Comparison of ENCODE assay signal across 19 cellular contexts in the genomic region with DNA sequence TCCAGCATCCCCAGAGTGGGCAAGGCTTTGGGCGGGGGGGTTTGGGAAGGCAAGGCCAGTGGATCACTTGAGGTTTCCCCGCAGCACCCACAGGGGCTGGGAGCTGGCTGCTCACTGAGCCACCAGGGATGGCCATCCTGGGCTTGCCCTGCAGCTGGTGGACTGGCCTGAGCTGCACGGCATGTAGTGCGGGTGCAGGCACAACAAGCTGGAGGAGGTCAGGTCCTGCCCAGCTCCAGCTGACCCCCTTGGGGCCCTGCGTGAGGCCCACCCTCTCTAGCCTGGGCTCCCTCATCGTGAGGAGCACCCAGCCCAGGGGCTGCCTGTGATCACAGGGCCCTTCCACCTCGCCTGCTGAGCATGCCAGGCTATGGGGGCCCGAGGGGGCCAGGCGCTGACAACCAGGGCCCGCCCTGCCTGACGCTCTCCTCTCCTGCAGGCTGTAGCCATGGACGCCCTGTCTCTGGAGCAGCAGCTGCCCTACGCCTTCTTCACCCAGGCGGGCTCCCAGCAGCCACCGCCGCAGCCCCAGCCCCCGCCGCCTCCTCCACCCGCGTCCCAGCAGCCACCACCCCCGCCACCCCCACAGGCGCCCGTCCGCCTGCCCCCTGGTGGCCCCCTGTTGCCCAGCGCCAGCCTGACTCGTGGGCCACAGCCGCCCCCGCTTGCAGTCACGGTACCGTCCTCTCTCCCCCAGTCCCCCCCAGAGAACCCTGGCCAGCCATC. TPM values are rescaled to one million over a fixed set of nuclear protein-coding genes. Genes with fewer than 3 reads are reported as not detected.
DNase-seq lines count a peak whose midpoint lies in the region; ATAC-seq and TF ChIP-seq lines count a peak whose summit lies in the region.
"Had no signal": no experiment of that assay in that cellular context is flagged by ENCODE, and none has a peak within 500 bp of the region (broad histone marks: within the 10 kb centered on the region; RNA-seq: fewer than 3 reads in every experiment).

No MANE protein-coding gene starts in this region.

- H3K18ac ChIP-seq in neuronal stem cell (ENCODE audit: low read length), result peak overlapping the region; percentile 71

- H3K4me1 ChIP-seq in BLaER1, result peaks cover 63% of the 10 kb centered on the region
- H3K4me1 ChIP-seq in neuronal stem cell (ENCODE audit: control insufficient read depth in 2 of 2, insufficient read depth in 1 of 2, low read depth in 1 of 2, low read length in 2 of 2), result peaks cover 0 to 7% of the 10 kb centered on the region in 2 donors
- H3K4me1 ChIP-seq: HAP-1 had no signal

- peaks cover 11% of the 10 kb centered on the region for H3K4me1 Mint-ChIP-seq in chondrocyte (ENCODE audit: low read depth)
- H3K4me1 Mint-ChIP-seq: activated CD4-positive, alpha-beta T cell treated with anti-CD3 and anti-CD28 coated beads, Interleukin-2, amount 10 ng/mL, durations not matched to agents 7 days and 5 days; brain had no signal

- no peak overlapping the region for H2AFZ ChIP-seq in neuronal stem cell (ENCODE audit: low read length)

- H3K36me3 Mint-ChIP-seq in chondrocyte (ENCODE audit: low read depth), result no peaks in the 10 kb centered on the region
- H3K36me3 Mint-ChIP-seq: activated naive CD8-positive, alpha-beta T cell treated with anti-CD3 and anti-CD28 coated beads, Interleukin-2, amount 10 ng/mL, durations not matched to agents 7 days and 5 days had no signal

- no peak overlapping the region for H3K27ac Mint-ChIP-seq in chondrocyte (ENCODE audit: unreplicated experiment)
- H3K27ac Mint-ChIP-seq: activated CD4-positive, alpha-beta T cell treated with anti-CD3 and anti-CD28 coated beads, Interleukin-2, amount 10 ng/mL, durations not matched to agents 7 days and 5 days; activated naive CD8-positive, alpha-beta T cell treated with anti-CD3 and anti-CD28 coated beads, Interleukin-2, amount 10 ng/mL, durations not matched to agents 7 days and 5 days; activated T-helper 2 cell treated with anti-CD3 and anti-CD28 coated beads, Interferon-gamma antibody, Interleukin-2, Interleukin-4, amounts not matched to agents 10 μg/mL and 5 μg/mL and 100 μg/mL, durations not matched to agents 14 hours and 24 hours and 36 hours had no signal

- no peak overlapping the region for H3K4me3 Mint-ChIP-seq in chondrocyte (ENCODE audit: unreplicated experiment)
- H3K4me3 Mint-ChIP-seq: activated CD4-positive, alpha-beta T cell treated with anti-CD3 and anti-CD28 coated beads, Interleukin-2, amount 10 ng/mL, durations not matched to agents 7 days and 5 days; activated naive CD8-positive, alpha-beta T cell treated with anti-CD3 and anti-CD28 coated beads, Interleukin-2, amount 10 ng/mL, durations not matched to agents 7 days and 5 days; brain had no signal

- no peak overlapping the region for H2BK120ac ChIP-seq in neuronal stem cell (ENCODE audit: low read depth, low read length)

- H3K9me3 ChIP-seq in BLaER1 (no peaks in the 10 kb centered on the region), neuronal stem cell (replicated peaks in 1 of 2; ENCODE audit: control insufficient read depth in 2 of 2, insufficient read depth in 1 of 2, low read depth in 1 of 2, low read length in 2 of 2) (peaks cover 0 to 4% of the 10 kb centered on the region in 2 donors)
- H3K9me3 ChIP-seq: HAP-1, thoracic aorta had no signal

- H2BK12ac ChIP-seq in neuronal stem cell (ENCODE audit: low read length), result no peak overlapping the region

- H3K27me3 ChIP-seq in BLaER1, result no peaks in the 10 kb centered on the region
- peaks cover 14% of the 10 kb centered on the region for H3K27me3 ChIP-seq in H7 (ENCODE audit: control insufficient read depth, insufficient read depth, low read length)
- H3K27me3 ChIP-seq in neuronal stem cell (ENCODE audit: control insufficient read depth in 3 of 3, insufficient read depth in 3 of 3, low read depth in 1 of 3, low read length in 3 of 3), result peaks cover 0 to 7% (median 0%) of the 10 kb centered on the region in 3 experiments

- TF ChIP-seq CTCF in chondrocyte (IDR thresholded peaks at IDR 0.05), result peak; percentile 38

- peaks cover 4% of the 10 kb centered on the region for H3K79me1 ChIP-seq in neuronal stem cell (ENCODE audit: low read depth, low read length)

- DNase-seq in H7, result peak; percentile 93
- DNase-seq in chondrocyte (ENCODE audit: low spot score), result no peak
- no peak for DNase-seq in neuronal stem cell (ENCODE audit: low spot score)
- no peak for DNase-seq in COLO829 (ENCODE audit: low spot score)
- DNase-seq in NCI-H524 treated with DMSO at 0.1 percent for 48 hours (lab: John Stamatoyannopoulos, UW), result no peak
- DNase-seq: activated CD4-positive, alpha-beta T cell treated with anti-CD3 and anti-CD28 coated beads, Interleukin-2, amount 10 ng/mL, durations not matched to agents 7 days and 5 days; activated naive CD8-positive, alpha-beta T cell treated with anti-CD3 and anti-CD28 coated beads, Interleukin-2, amount 10 ng/mL, durations not matched to agents 7 days and 5 days; KG1; left ventricle myocardium superior; NCI-H146; NCI-H446 treated with DMSO at 0.1 percent for 48 hours; T-helper 1 cell had no signal

- TF ChIP-seq POLR2A in GM18505 (IDR thresholded peaks at IDR 0.05; ENCODE audit: borderline replicate concordance, extremely low read depth, insufficient read depth, insufficient read length), result no peak

- no peaks in the 10 kb centered on the region for H3K9me3 Mint-ChIP-seq in chondrocyte (ENCODE audit: low read depth)
- H3K9me3 Mint-ChIP-seq: activated CD4-positive, alpha-beta T cell treated with anti-CD3 and anti-CD28 coated beads, Interleukin-2, amount 10 ng/mL, durations not matched to agents 7 days and 5 days; activated naive CD8-positive, alpha-beta T cell treated with anti-CD3 and anti-CD28 coated beads, Interleukin-2, amount 10 ng/mL, durations not matched to agents 7 days and 5 days; activated T-helper 2 cell treated with anti-CD3 and anti-CD28 coated beads, Interferon-gamma antibody, Interleukin-2, Interleukin-4, amounts not matched to agents 10 μg/mL and 5 μg/mL and 100 μg/mL, durations not matched to agents 14 hours and 24 hours and 36 hours had no signal

- H4K20me1 ChIP-seq in BLaER1, result peaks cover 36% of the 10 kb centered on the region

- H3K27ac ChIP-seq in BLaER1 (no peak overlapping the region), neuronal stem cell (replicated peaks; ENCODE audit: low read length) (no peak overlapping the region)
- H3K27ac ChIP-seq: thoracic aorta had no signal

- peak overlapping the region; percentile 37 for H3K4ac ChIP-seq in neuronal stem cell (ENCODE audit: low read length)

- H4K8ac ChIP-seq in neuronal stem cell (ENCODE audit: low read depth, low read length), result no peak overlapping the region

- H3K23ac ChIP-seq in neuronal stem cell (ENCODE audit: low read depth, low read length, poor library complexity), result peak overlapping the region; percentile 89

- peak overlapping the region; percentile 33 for H3K4me2 ChIP-seq in BLaER1
- H3K4me2 ChIP-seq in neuronal stem cell (ENCODE audit: insufficient read depth, low read length, poor library complexity, severe bottlenecking), result no peak overlapping the region

- H3K9ac ChIP-seq in BLaER1 (no peak overlapping the region), neuronal stem cell (ENCODE audit: low read depth, low read length, poor library complexity) (peak overlapping the region; percentile 60)

- no peak overlapping the region for H2AK5ac ChIP-seq in neuronal stem cell (ENCODE audit: low read depth, low read length)

- no CpG with 5 or more reads among the region's 30 CpGs for WGBS in neuronal stem cell (ENCODE audit: extremely low coverage in 2 of 2, insufficient read length in 2 of 2, insufficient replicate concordance in 1 of 2), 2 donors

- H2BK15ac ChIP-seq in neuronal stem cell (ENCODE audit: low read length), result peak overlapping the region; percentile 75

- no peak overlapping the region for H4K91ac ChIP-seq in neuronal stem cell (ENCODE audit: low read depth, low read length, poor library complexity)

- H3K4me3 ChIP-seq in BLaER1, result no peak overlapping the region
- no peak overlapping the region for H3K4me3 ChIP-seq in H7 (ENCODE audit: insufficient read depth, low read depth, low read length)
- H3K4me3 ChIP-seq in neuronal stem cell (ENCODE audit: low read length in 2 of 2), result peak overlapping the region in 1 of 2 donors; percentile 52
- H3K4me3 ChIP-seq: HAP-1, thoracic aorta had no signal

- peak overlapping the region; percentile 75 for H3K14ac ChIP-seq in neuronal stem cell (ENCODE audit: low read length)

- no peaks in the 10 kb centered on the region for H3K27me3 Mint-ChIP-seq in chondrocyte (ENCODE audit: low read depth)
- H3K27me3 Mint-ChIP-seq: activated CD4-positive, alpha-beta T cell treated with anti-CD3 and anti-CD28 coated beads, Interleukin-2, amount 10 ng/mL, durations not matched to agents 7 days and 5 days; activated naive CD8-positive, alpha-beta T cell treated with anti-CD3 and anti-CD28 coated beads, Interleukin-2, amount 10 ng/mL, durations not matched to agents 7 days and 5 days had no signal

- H3K36me3 ChIP-seq in BLaER1 (peaks cover 10% of the 10 kb centered on the region; the same call in 1 of the 2 replicates), H7 (replicated peaks; ENCODE audit: control insufficient read depth, insufficient read depth, low read length) (no peaks in the 10 kb centered on the region), neuronal stem cell (replicated peaks in 1 of 2; ENCODE audit: control insufficient read depth in 2 of 2, insufficient read depth in 2 of 2, low read length in 2 of 2) (peaks cover 0 to 6% of the 10 kb centered on the region in 2 donors)
- H3K36me3 ChIP-seq: HAP-1, thoracic aorta had no signal

- ATAC-seq in GM18505 (IDR thresholded peaks at IDR 0.05; ENCODE audit: unreplicated experiment), result no peak
- ATAC-seq: left ventricle myocardium superior had no signal

- H2BK5ac ChIP-seq in neuronal stem cell (ENCODE audit: low read length), result no peak overlapping the region

RNA-seq across cellular contexts. Expression of a gene that starts 22.9 kb away (rescaled TPM):
- not detected in 2 replicates for total RNA-seq in H7 (2014; rRNA removed; shearing (Covaris generic))
- total RNA-seq in chondrocyte, result 10.6 to 17.2 TPM (median 14.5 TPM) in 3 replicates
- polyA plus RNA-seq in neuronal stem cell (2013, experiment 1 of 2), result 0.01 TPM
- polyA plus RNA-seq in neuronal stem cell (2013, experiment 2 of 2), result not detected
- total RNA-seq: activated CD4-positive, alpha-beta T cell treated with anti-CD3 and anti-CD28 coated beads, Interleukin-2, amount 10 ng/mL, durations not matched to agents 7 days and 5 days; activated naive CD8-positive, alpha-beta T cell treated with anti-CD3 and anti-CD28 coated beads, Interleukin-2, amount 10 ng/mL, durations not matched to agents 7 days and 5 days; activated T-helper 2 cell treated with anti-CD3 and anti-CD28 coated beads, Interferon-gamma antibody, Interleukin-2, Interleukin-4, amounts not matched to agents 10 μg/mL and 5 μg/mL and 100 μg/mL, durations not matched to agents 14 hours and 24 hours and 36 hours; Daoy; left ventricle myocardium superior had no signal

Comparison
In these comparisons a context has a peak if more than half of its experiments do, and no peak if none do; other contexts are left out.
1. RNA of a gene that starts 22.9 kb away (total RNA-seq): 10.6 to 17.2 TPM in chondrocyte; not detected in H7; every median in the first group is over 10 times any median in the second.